Comparison of ENCODE assay signal across 19 cellular contexts in genomic region chr10:127904931-127905622, GRCh38. TPM values are rescaled to one million over a fixed set of nuclear protein-coding genes. Genes with fewer than 3 reads are reported as not detected.
A peak's percentile ranks its signal among the peaks of the same experiment; 100 is the strongest.
DNase-seq lines count a peak whose midpoint lies in the region; FAIRE-seq and TF ChIP-seq lines count a peak whose summit lies in the region.
"Had no signal": no experiment of that assay in that cellular context is flagged by ENCODE, and none has a peak within 500 bp of the region (broad histone marks: within the 10 kb centered on the region; RNA-seq: fewer than 3 reads in every experiment).

No MANE protein-coding gene starts in this region.

- no peak for TF ChIP-seq CTCF in smooth muscle cell (IDR thresholded peaks at IDR 0.05; ENCODE audit: borderline replicate concordance, insufficient read depth, poor library complexity, severe bottlenecking)

- H3K9ac ChIP-seq in smooth muscle cell (ENCODE audit: low read depth) = no peak overlapping the region

- FAIRE-seq in GM19239 (lab: Jason Lieb, UNC) = no peak
- FAIRE-seq: A204.1, endometrium, GM18507 had no signal

- H3K27ac ChIP-seq in smooth muscle cell (ENCODE audit: low read depth) = peak overlapping the region; percentile 42
- H3K27ac ChIP-seq: tibial nerve had no signal

- no peaks in the 10 kb centered on the region for H3F3A ChIP-seq in smooth muscle cell (ENCODE audit: low read depth)

- H3K9me3 ChIP-seq in smooth muscle cell (replicated peaks; ENCODE audit: low read depth) = no peaks in the 10 kb centered on the region
- H3K9me3 ChIP-seq: tibial nerve had no signal

- no peaks in the 10 kb centered on the region for H3K36me3 ChIP-seq in smooth muscle cell (ENCODE audit: low read depth)
- H3K36me3 ChIP-seq: tibial nerve had no signal

- H3K4me1 Mint-ChIP-seq in activated naive CD4-positive, alpha-beta T cell treated with anti-CD3 and anti-CD28 coated beads, Interleukin-2, amount 50 U/mL, for 24 hours = no peaks in the 10 kb centered on the region
- H3K4me1 Mint-ChIP-seq in activated naive CD4-positive, alpha-beta T cell treated with anti-CD3 and anti-CD28 coated beads for 36 hours (ENCODE audit: low read depth) = no peaks in the 10 kb centered on the region
- H3K4me1 Mint-ChIP-seq in activated T-helper 1 cell treated with anti-CD3 and anti-CD28 coated beads, Interleukin-12 subunit alpha, Interleukin-12 subunit beta, Interleukin-2, Interleukin-4 antibody, amounts not matched to agents 30 ng/mL and 10 ng/mL and 1 ng/mL, durations not matched to agents 14 hours and 24 hours and 36 hours (ENCODE audit: low read depth) = peaks cover 2% of the 10 kb centered on the region
- no peaks in the 10 kb centered on the region for H3K4me1 Mint-ChIP-seq in immature natural killer cell

- no peaks in the 10 kb centered on the region for H3K9me3 Mint-ChIP-seq in activated naive CD4-positive, alpha-beta T cell treated with anti-CD3 and anti-CD28 coated beads, Interleukin-2, amount 50 U/mL, for 24 hours
- H3K9me3 Mint-ChIP-seq in activated naive CD4-positive, alpha-beta T cell treated with anti-CD3 and anti-CD28 coated beads for 36 hours = no peaks in the 10 kb centered on the region
- no peaks in the 10 kb centered on the region for H3K9me3 Mint-ChIP-seq in activated T-helper 1 cell treated with anti-CD3 and anti-CD28 coated beads, Interleukin-12 subunit alpha, Interleukin-12 subunit beta, Interleukin-2, Interleukin-4 antibody, amounts not matched to agents 30 ng/mL and 10 ng/mL and 1 ng/mL, durations not matched to agents 14 hours and 24 hours and 36 hours
- no peaks in the 10 kb centered on the region for H3K9me3 Mint-ChIP-seq in immature natural killer cell
- H3K9me3 Mint-ChIP-seq: activated CD8-positive, alpha-beta T cell treated with anti-CD3 and anti-CD28 coated beads for 36 hours had no signal

- no peaks in the 10 kb centered on the region for H4K20me1 ChIP-seq in smooth muscle cell (ENCODE audit: low read depth)

- H2AFZ ChIP-seq in smooth muscle cell (ENCODE audit: low read depth) = no peak overlapping the region

- peaks cover 10% of the 10 kb centered on the region for H3K79me2 ChIP-seq in smooth muscle cell (ENCODE audit: low read depth)

- H3K4me2 ChIP-seq in smooth muscle cell = no peak overlapping the region

- CTCF ChIA-PET in activated naive CD4-positive, alpha-beta T cell treated with anti-CD3 and anti-CD28 coated beads for 36 hours (lab: Charles Lee) = interaction anchor here (0.6 to 6.9 kb wide), 8 partner anchors 19 to 266 kb away, joined by 3 to 178 read pairs (median 4); no protein-coding TSS in a partner anchor

- WGBS in smooth muscle cell (ENCODE audit: low lambda C conversion rate) = 71% methylated on average over 11 of the region's 11 CpGs

- no peaks in the 10 kb centered on the region for H3K36me3 Mint-ChIP-seq in activated naive CD4-positive, alpha-beta T cell treated with anti-CD3 and anti-CD28 coated beads, Interleukin-2, amount 50 U/mL, for 24 hours
- no peaks in the 10 kb centered on the region for H3K36me3 Mint-ChIP-seq in activated naive CD4-positive, alpha-beta T cell treated with anti-CD3 and anti-CD28 coated beads for 36 hours (ENCODE audit: low read depth)
- H3K36me3 Mint-ChIP-seq in activated T-helper 1 cell treated with anti-CD3 and anti-CD28 coated beads, Interleukin-12 subunit alpha, Interleukin-12 subunit beta, Interleukin-2, Interleukin-4 antibody, amounts not matched to agents 30 ng/mL and 10 ng/mL and 1 ng/mL, durations not matched to agents 14 hours and 24 hours and 36 hours (ENCODE audit: low read depth) = no peaks in the 10 kb centered on the region
- no peaks in the 10 kb centered on the region for H3K36me3 Mint-ChIP-seq in immature natural killer cell

- H3K27ac Mint-ChIP-seq in activated naive CD4-positive, alpha-beta T cell treated with anti-CD3 and anti-CD28 coated beads, Interleukin-2, amount 50 U/mL, for 24 hours = no peak overlapping the region
- no peak overlapping the region for H3K27ac Mint-ChIP-seq in activated naive CD4-positive, alpha-beta T cell treated with anti-CD3 and anti-CD28 coated beads for 36 hours
- H3K27ac Mint-ChIP-seq in activated T-helper 1 cell treated with anti-CD3 and anti-CD28 coated beads, Interleukin-12 subunit alpha, Interleukin-12 subunit beta, Interleukin-2, Interleukin-4 antibody, amounts not matched to agents 30 ng/mL and 10 ng/mL and 1 ng/mL, durations not matched to agents 14 hours and 24 hours and 36 hours = no peak overlapping the region
- H3K27ac Mint-ChIP-seq in immature natural killer cell = no peak overlapping the region
- H3K27ac Mint-ChIP-seq: activated CD8-positive, alpha-beta T cell treated with anti-CD3 and anti-CD28 coated beads for 36 hours had no signal

- intact Hi-C loops in activated naive CD4-positive, alpha-beta T cell treated with anti-CD3 and anti-CD28 coated beads for 36 hours (cut with micrococcal nuclease) = no loop called here
- intact Hi-C loops in activated T-helper 1 cell treated with anti-CD3 and anti-CD28 coated beads, Interleukin-12 subunit alpha, Interleukin-12 subunit beta, Interleukin-2, Interleukin-4 antibody, amounts not matched to agents 30 ng/mL and 10 ng/mL and 1 ng/mL, durations not matched to agents 14 hours and 24 hours and 36 hours (cut with micrococcal nuclease) = loop anchor here (5.0 to 10.0 kb wide), 2 partner anchors 87 to 250 kb away; no protein-coding TSS in a partner anchor

- H3K4me3 Mint-ChIP-seq in activated naive CD4-positive, alpha-beta T cell treated with anti-CD3 and anti-CD28 coated beads, Interleukin-2, amount 50 U/mL, for 24 hours = peak overlapping the region; percentile 16
- no peak overlapping the region for H3K4me3 Mint-ChIP-seq in activated naive CD4-positive, alpha-beta T cell treated with anti-CD3 and anti-CD28 coated beads for 36 hours
- peak overlapping the region; percentile 57 for H3K4me3 Mint-ChIP-seq in activated T-helper 1 cell treated with anti-CD3 and anti-CD28 coated beads, Interleukin-12 subunit alpha, Interleukin-12 subunit beta, Interleukin-2, Interleukin-4 antibody, amounts not matched to agents 30 ng/mL and 10 ng/mL and 1 ng/mL, durations not matched to agents 14 hours and 24 hours and 36 hours
- H3K4me3 Mint-ChIP-seq in immature natural killer cell = peak overlapping the region in 3 of 5 donors; percentile 33 to 60 (median 58)
- H3K4me3 Mint-ChIP-seq: activated CD8-positive, alpha-beta T cell treated with anti-CD3 and anti-CD28 coated beads for 36 hours had no signal

- no peak overlapping the region for H3K4me3 ChIP-seq in smooth muscle cell
- H3K4me3 ChIP-seq: tibial nerve had no signal

- no peak for DNase-seq in activated naive CD4-positive, alpha-beta T cell treated with anti-CD3 and anti-CD28 coated beads for 36 hours
- no peak for DNase-seq in activated T-helper 1 cell treated with anti-CD3 and anti-CD28 coated beads, Interleukin-12 subunit alpha, Interleukin-12 subunit beta, Interleukin-2, Interleukin-4 antibody, amounts not matched to agents 30 ng/mL and 10 ng/mL and 1 ng/mL, durations not matched to agents 14 hours and 24 hours and 36 hours (ENCODE audit: low spot score)
- DNase-seq in immature natural killer cell = no peak
- no peak for DNase-seq in smooth muscle cell (lab: John Stamatoyannopoulos, UW; ENCODE audit: unreplicated experiment)
- DNase-seq in GM19239 (ENCODE audit: insufficient read length, low spot score) = no peak
- DNase-seq in AG08395 (ENCODE audit: low spot score) = no peak
- no peak for DNase-seq in stimulated activated CD4-positive, alpha-beta T cell treated with anti-CD3 and anti-CD28 coated beads, Interleukin-4, amount 100 ng/mL, for 4 hours
- DNase-seq: activated CD8-positive, alpha-beta T cell treated with anti-CD3 and anti-CD28 coated beads for 36 hours; DND-41; left cardiac atrium; NCI-H82 had no signal

- H3K4me1 ChIP-seq in smooth muscle cell (ENCODE audit: low read depth) = peaks cover 4% of the 10 kb centered on the region

- H3K27me3 Mint-ChIP-seq in activated naive CD4-positive, alpha-beta T cell treated with anti-CD3 and anti-CD28 coated beads, Interleukin-2, amount 50 U/mL, for 24 hours = peaks cover 17% of the 10 kb centered on the region
- peaks cover 23% of the 10 kb centered on the region for H3K27me3 Mint-ChIP-seq in activated naive CD4-positive, alpha-beta T cell treated with anti-CD3 and anti-CD28 coated beads for 36 hours (ENCODE audit: low read depth)
- H3K27me3 Mint-ChIP-seq in activated T-helper 1 cell treated with anti-CD3 and anti-CD28 coated beads, Interleukin-12 subunit alpha, Interleukin-12 subunit beta, Interleukin-2, Interleukin-4 antibody, amounts not matched to agents 30 ng/mL and 10 ng/mL and 1 ng/mL, durations not matched to agents 14 hours and 24 hours and 36 hours (ENCODE audit: insufficient read depth) = peaks cover 24% of the 10 kb centered on the region
- H3K27me3 Mint-ChIP-seq in immature natural killer cell (ENCODE audit: low read depth in 3 of 3) = peaks cover 2 to 15% (median 3%) of the 10 kb centered on the region in 3 donors

- no peaks in the 10 kb centered on the region for H3K27me3 ChIP-seq in smooth muscle cell (ENCODE audit: low read depth)
- H3K27me3 ChIP-seq: tibial nerve had no signal

RNA-seq across cellular contexts. Expression of gene PTPRE, which starts 1.8 kb away (rescaled TPM):
- total RNA-seq in activated naive CD4-positive, alpha-beta T cell treated with anti-CD3 and anti-CD28 coated beads for 36 hours = 10 to 100 TPM; 13.4 to 16.4 TPM
- 40.8 and 41.8 TPM in 2 replicates for total RNA-seq in activated T-helper 1 cell treated with anti-CD3 and anti-CD28 coated beads, Interleukin-12 subunit alpha, Interleukin-12 subunit beta, Interleukin-2, Interleukin-4 antibody, amounts not matched to agents 30 ng/mL and 10 ng/mL and 1 ng/mL, durations not matched to agents 14 hours and 24 hours and 36 hours
- polyA plus RNA-seq in immature natural killer cell = 10 to 100 TPM; 35.7 to 73.1 (median 40.3) TPM
- 17.0 and 22.7 TPM in 2 replicates for total RNA-seq in smooth muscle cell
- 17.1 and 23.1 TPM in 2 replicates for polyA plus RNA-seq in smooth muscle cell

RNA-seq across cellular contexts. Expression of gene CLRN3, which starts 12.3 kb away (rescaled TPM):
- not detected for total RNA-seq in activated naive CD4-positive, alpha-beta T cell treated with anti-CD3 and anti-CD28 coated beads for 36 hours
- not detected in 2 replicates for total RNA-seq in activated T-helper 1 cell treated with anti-CD3 and anti-CD28 coated beads, Interleukin-12 subunit alpha, Interleukin-12 subunit beta, Interleukin-2, Interleukin-4 antibody, amounts not matched to agents 30 ng/mL and 10 ng/mL and 1 ng/mL, durations not matched to agents 14 hours and 24 hours and 36 hours
- polyA plus RNA-seq in immature natural killer cell (not detected), smooth muscle cell (not detected in 2 replicates)
- not detected in 2 replicates for total RNA-seq in smooth muscle cell
- total RNA-seq: activated CD8-positive, alpha-beta T cell treated with anti-CD3 and anti-CD28 coated beads for 36 hours; HT1080; left cardiac atrium; LHCN-M2; posterior vena cava; tibial nerve had no signal
